In the genomic region with DNA sequence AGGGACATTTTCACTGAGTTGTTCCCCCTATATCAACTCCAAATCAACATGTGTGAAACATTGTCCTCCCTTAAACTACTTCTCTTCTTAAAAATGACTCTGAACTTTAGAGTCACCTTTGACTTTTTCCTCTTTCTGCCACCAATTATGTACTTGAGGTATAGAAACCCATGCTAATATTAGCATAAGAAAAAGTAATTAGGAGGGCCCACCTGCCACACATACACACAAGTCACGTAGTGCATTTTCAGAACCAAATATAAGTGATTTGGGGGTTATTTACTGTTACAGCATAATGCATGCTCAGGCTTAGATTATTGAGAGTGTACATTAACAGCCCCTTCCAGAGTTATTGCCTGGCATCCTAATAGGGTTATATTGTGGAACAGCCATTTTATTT, we compare ENCODE assay signal across 30 cellular contexts.
"Had no signal": no experiment of that assay in that cellular context is flagged by ENCODE, and none has a peak within 500 bp of the region (broad histone marks: within the 10 kb centered on the region; RNA-seq: fewer than 3 reads in every experiment).

No MANE protein-coding gene starts in this region.

- H3K9me3 ChIP-seq: left ventricle myocardium inferior, mucosa of descending colon, pancreas, prostate gland, stomach, testis, thyroid gland, transverse colon, upper lobe of left lung, vagina had no signal

- H3K27me3 ChIP-seq: stomach, testis, transverse colon, upper lobe of left lung, vagina had no signal

- H3K36me3 ChIP-seq: left ventricle myocardium inferior, pancreas, prostate gland, stomach, thyroid gland, transverse colon, upper lobe of left lung, vagina had no signal

- H3K27ac Mint-ChIP-seq: immature natural killer cell; memory B cell; naive thymus-derived CD4-positive, alpha-beta T cell; natural killer cell treated with Interleukin-12 subunit alpha and Interleukin-12 subunit beta and Interleukin-15 and Interleukin-18, amount 100 ng/mL, for 72 hours; stimulated activated naive B cell treated with anti-CD40 and anti-IgM and Interleukin-4, amounts not matched to agents 10 μg/mL and 1 μg/mL and 100 μg/mL, for 72 hours had no signal

- H3K4me1 ChIP-seq: left ventricle myocardium inferior, pancreas, prostate gland, stomach, testis, thyroid gland, transverse colon, upper lobe of left lung, vagina had no signal

- DNase-seq: hypothalamus; immature natural killer cell; left ventricle myocardium inferior; midbrain; mucosa of descending colon; naive thymus-derived CD4-positive, alpha-beta T cell; nucleus accumbens; pancreas; posterior cingulate gyrus; retina; right cardiac atrium; stimulated activated CD4-positive, alpha-beta T cell treated with anti-CD3 and anti-CD28 coated beads, Interleukin-12 subunit alpha, Interleukin-12 subunit beta, amount 100 ng/mL, for 4 hours; stimulated activated CD4-positive, alpha-beta T cell treated with anti-CD3 and anti-CD28 coated beads, Interleukin-15, amount 100 ng/mL, for 24 hours; stimulated activated CD4-positive, alpha-beta T cell treated with anti-CD3 and anti-CD28 coated beads, Interleukin-2, amount 100 ng/mL, for 24 hours; stimulated activated CD4-positive, alpha-beta T cell treated with anti-CD3 and anti-CD28 coated beads, Interleukin-4, amount 100 ng/mL, for 1 hour; stimulated activated naive B cell treated with anti-CD40 and anti-IgM and Interleukin-4, amounts not matched to agents 10 μg/mL and 1 μg/mL and 100 μg/mL, for 72 hours; stimulated activated naive CD8-positive, alpha-beta T cell treated with anti-CD3 and anti-CD28 coated beads, Interleukin-15, Interleukin-2, amounts not matched to agents 100 U/mL and 50 U/mL, for 24 hours; stomach; testis; thyroid gland; transverse colon; upper lobe of left lung had no signal

- H3K4me3 ChIP-seq: left ventricle myocardium inferior, lung, mucosa of descending colon, pancreas, prostate gland, skin epidermis, stomach, testis, thyroid gland, transverse colon, upper lobe of left lung, vagina had no signal

- H3K27ac ChIP-seq: left ventricle myocardium inferior, pancreas, prostate gland, skin epidermis, stomach, testis, thyroid gland, transverse colon, upper lobe of left lung, vagina had no signal

- H3K4me1 Mint-ChIP-seq: immature natural killer cell; memory B cell; naive thymus-derived CD4-positive, alpha-beta T cell; stimulated activated naive B cell treated with anti-CD40 and anti-IgM and Interleukin-4, amounts not matched to agents 10 μg/mL and 1 μg/mL and 100 μg/mL, for 72 hours had no signal

- FAIRE-seq: islet of Langerhans, pancreas had no signal

- H3K36me3 Mint-ChIP-seq: immature natural killer cell; memory B cell; naive thymus-derived CD4-positive, alpha-beta T cell; natural killer cell treated with Interleukin-12 subunit alpha and Interleukin-12 subunit beta and Interleukin-15 and Interleukin-18, amount 100 ng/mL, for 72 hours; stimulated activated naive B cell treated with anti-CD40 and anti-IgM and Interleukin-4, amounts not matched to agents 10 μg/mL and 1 μg/mL and 100 μg/mL, for 72 hours had no signal

- H3K9me3 Mint-ChIP-seq: immature natural killer cell; naive thymus-derived CD4-positive, alpha-beta T cell; natural killer cell treated with Interleukin-12 subunit alpha and Interleukin-12 subunit beta and Interleukin-15 and Interleukin-18, amount 100 ng/mL, for 72 hours; stimulated activated naive B cell treated with anti-CD40 and anti-IgM and Interleukin-4, amounts not matched to agents 10 μg/mL and 1 μg/mL and 100 μg/mL, for 72 hours had no signal

- H3K27me3 Mint-ChIP-seq: memory B cell; stimulated activated naive B cell treated with anti-CD40 and anti-IgM and Interleukin-4, amounts not matched to agents 10 μg/mL and 1 μg/mL and 100 μg/mL, for 72 hours had no signal

- H3K4me3 Mint-ChIP-seq: immature natural killer cell; memory B cell; naive thymus-derived CD4-positive, alpha-beta T cell; natural killer cell treated with Interleukin-12 subunit alpha and Interleukin-12 subunit beta and Interleukin-15 and Interleukin-18, amount 100 ng/mL, for 72 hours; neural crest cell; stimulated activated naive B cell treated with anti-CD40 and anti-IgM and Interleukin-4, amounts not matched to agents 10 μg/mL and 1 μg/mL and 100 μg/mL, for 72 hours had no signal
